ENCODE assay signal across 19 cellular contexts in the genomic region with DNA sequence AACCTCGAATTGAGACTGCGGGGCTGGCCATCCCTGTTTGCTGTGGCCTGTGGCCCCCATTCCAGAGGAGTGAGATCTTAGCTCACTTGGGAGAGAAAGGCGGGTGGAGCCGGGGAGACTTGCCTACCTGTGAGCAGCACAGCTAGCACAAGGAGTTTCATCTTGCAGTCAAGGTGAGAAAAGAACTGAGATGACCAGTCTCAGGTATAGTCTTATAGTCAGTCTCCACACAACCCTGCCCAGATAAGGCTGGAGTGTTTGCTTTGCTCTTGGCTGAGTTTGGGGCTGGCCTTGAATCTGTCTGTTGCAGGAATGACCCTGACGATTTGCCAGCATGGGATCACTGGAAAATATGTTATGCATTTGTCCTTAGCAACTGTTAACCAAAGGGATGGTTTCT. TPM values are rescaled to one million over a fixed set of nuclear protein-coding genes. Genes with fewer than 3 reads are reported as not detected.
"Had no signal": no experiment of that assay in that cellular context is flagged by ENCODE, and none has a peak within 500 bp of the region (broad histone marks: within the 10 kb centered on the region; RNA-seq: fewer than 3 reads in every experiment).

PLA2G1B (minus strand) TSS at position 187 of the 400 bp plus-strand sequence; CDS start at position 161, 26 bp downstream.

- ATAC-seq: activated CD4-positive, CD25-positive, alpha-beta regulatory T cell treated with anti-CD3 and anti-CD28 coated beads, Interleukin-2, amount 50 U/mL, for 24 hours; effector memory CD8-positive, alpha-beta T cell; natural killer cell had no signal

- H3K9me3 Mint-ChIP-seq: activated naive CD8-positive, alpha-beta T cell treated with anti-CD3 and anti-CD28 coated beads for 36 hours; effector memory CD8-positive, alpha-beta T cell; natural killer cell had no signal

- DNase-seq: activated CD4-positive, alpha-beta T cell treated with anti-CD3 and anti-CD28 coated beads, Interleukin-2, amount 50 U/mL, for 1 hour; activated CD8-positive, alpha-beta memory T cell treated with anti-CD3 and anti-CD28 coated beads for 24 hours; activated naive CD8-positive, alpha-beta T cell treated with anti-CD3 and anti-CD28 coated beads for 36 hours; dermis blood vessel endothelial cell; effector memory CD8-positive, alpha-beta T cell; head of caudate nucleus; mesenchymal stem cell; natural killer cell; sigmoid colon; spleen; thyroid gland had no signal

- H3K9me3 ChIP-seq: ascending aorta, sigmoid colon, spleen, thyroid gland, vagina had no signal

- H3K27ac ChIP-seq: ascending aorta, epithelial cell of prostate, sigmoid colon, spleen, thyroid gland, vagina had no signal

- H3K4me1 ChIP-seq: thyroid gland, vagina had no signal

- H3K36me3 ChIP-seq: ascending aorta, sigmoid colon, spleen, thyroid gland, vagina had no signal

- H3K36me3 Mint-ChIP-seq: activated naive CD8-positive, alpha-beta T cell treated with anti-CD3 and anti-CD28 coated beads for 36 hours; natural killer cell had no signal

- H3K27me3 Mint-ChIP-seq: activated naive CD8-positive, alpha-beta T cell treated with anti-CD3 and anti-CD28 coated beads for 36 hours had no signal

- H3K27ac Mint-ChIP-seq: activated naive CD8-positive, alpha-beta T cell treated with anti-CD3 and anti-CD28 coated beads for 36 hours; effector memory CD8-positive, alpha-beta T cell had no signal

- H3K27me3 ChIP-seq: ascending aorta, sigmoid colon, thyroid gland, vagina had no signal

- H3K4me3 ChIP-seq: thyroid gland had no signal

RNA-seq across cellular contexts. Expression of gene PLA2G1B, which starts in this region (rescaled TPM):
- total RNA-seq: activated naive CD8-positive, alpha-beta T cell treated with anti-CD3 and anti-CD28 coated beads for 36 hours; ascending aorta; bronchial epithelial cell; dermis blood vessel endothelial cell; fibroblast of lung; frontal cortex; pulmonary artery endothelial cell; sigmoid colon; thyroid gland; vagina had no signal
